ENCODE assay signal across 2 cellular contexts in genomic region chr7:76567311-76567710, GRCh38.
TF ChIP-seq lines count a peak whose summit lies in the region.

No MANE protein-coding gene starts in this region.

TF ChIP-seq in K562, 482 proteins besides CTCF, POLR2A, EP300 and RAD21:
- TF ChIP-seq ZNF121 (CRISPR knock-in tag; conservative IDR thresholded peaks at IDR 0.05) (peak; percentile 76), RBM25 (IDR thresholded peaks at IDR 0.05; ENCODE audit: low read depth, low read length, severe bottlenecking) (peak; percentile 27)

TF ChIP-seq in HepG2, 621 proteins besides CTCF, POLR2A, EP300 and RAD21:
- TF ChIP-seq ZNF121 (CRISPR knock-in tag; IDR thresholded peaks at IDR 0.05), result peak; percentile 74
